In genomic region chr1:47651311-47652089, GRCh38 we compare ENCODE assay signal across 17 cellular contexts.
A peak's percentile ranks its signal among the peaks of the same experiment; 100 is the strongest.
DNase-seq lines count a peak whose midpoint lies in the region; ATAC-seq and TF ChIP-seq lines count a peak whose summit lies in the region.
"Had no signal": no experiment of that assay in that cellular context is flagged by ENCODE, and none has a peak within 500 bp of the region (broad histone marks: within the 10 kb centered on the region; RNA-seq: fewer than 3 reads in every experiment).

No MANE protein-coding gene starts in this region.

- peaks cover 31% of the 10 kb centered on the region for H3K4me1 Mint-ChIP-seq in brain
- H3K4me1 Mint-ChIP-seq: activated B cell treated with CpG ODN at 0.5 μM for 24 hours had no signal

- H3K27ac Mint-ChIP-seq in brain = peak overlapping the region in 3 of 5 experiments; percentile 30 to 57 (median 37)
- H3K27ac Mint-ChIP-seq: activated B cell treated with CpG ODN at 0.5 μM for 24 hours; activated naive CD8-positive, alpha-beta T cell had no signal

- H3K9me3 ChIP-seq in tibial artery = no peaks in the 10 kb centered on the region
- H3K9me3 ChIP-seq: breast epithelium, prostate gland, upper lobe of left lung had no signal

- H3K4me1 ChIP-seq in tibial artery = peaks cover 0 to 48% (median 33%) of the 10 kb centered on the region in 4 donors
- H3K4me1 ChIP-seq: breast epithelium, prostate gland had no signal

- ATAC-seq in GM18520 (IDR thresholded peaks at IDR 0.05; ENCODE audit: unreplicated experiment) (no peak), HG02678 (IDR thresholded peaks at IDR 0.05; ENCODE audit: unreplicated experiment) (no peak)

- H3K27me3 Mint-ChIP-seq in brain = peaks cover 15% of the 10 kb centered on the region

- DNase-seq in DMS79 treated with DMSO at 0.1 percent for 48 hours (lab: John Stamatoyannopoulos, UW) = peak; percentile 60
- no peak for DNase-seq in DMS79 (lab: John Stamatoyannopoulos, UW)
- peak; percentile 45 for DNase-seq in mesenteric fat pad (ENCODE audit: low spot score)
- DNase-seq in tibial artery = peak; percentile 14 to 48
- no peak for DNase-seq in DMS 273 treated with DMSO at 0.1 percent for 48 hours (lab: John Stamatoyannopoulos, UW)
- DNase-seq: 8988T; activated B cell treated with CpG ODN at 0.5 μM for 24 hours; foreskin melanocyte; stimulated activated CD4-positive, alpha-beta T cell treated with anti-CD3 and anti-CD28 coated beads, Interleukin-1b, Interleukin-23, amount 100 ng/mL, for 48 hours; SW 1271 had no signal

- H3K27ac ChIP-seq in tibial artery = peak overlapping the region; percentile 13 to 90
- H3K27ac ChIP-seq: prostate gland had no signal

- H3K36me3 Mint-ChIP-seq in brain = no peaks in the 10 kb centered on the region
- H3K36me3 Mint-ChIP-seq: activated naive CD8-positive, alpha-beta T cell had no signal

- intact Hi-C loops in tibial artery (cut with DNase I; ENCODE audit: low total_unique reads) = no loop called here

- no peaks in the 10 kb centered on the region for H3K36me3 ChIP-seq in tibial artery
- H3K36me3 ChIP-seq: breast epithelium, prostate gland, upper lobe of left lung had no signal

- peaks cover 0 to 9% (median 0%) of the 10 kb centered on the region in 5 experiments for H3K9me3 Mint-ChIP-seq in brain
- H3K9me3 Mint-ChIP-seq: activated B cell treated with CpG ODN at 0.5 μM for 24 hours had no signal

- no peaks in the 10 kb centered on the region for H3K27me3 ChIP-seq in tibial artery
- H3K27me3 ChIP-seq: breast epithelium, upper lobe of left lung had no signal

- TF ChIP-seq CTCF in brain (conservative IDR thresholded peaks at IDR 0.05) = no peak
- no peak for TF ChIP-seq CTCF in tibial artery (IDR thresholded peaks at IDR 0.05)

- H3K4me3 ChIP-seq in tibial artery = no peak overlapping the region
- H3K4me3 ChIP-seq: breast epithelium, prostate gland, upper lobe of left lung had no signal

- H3K4me3 Mint-ChIP-seq in brain = no peak overlapping the region
- H3K4me3 Mint-ChIP-seq: activated B cell treated with CpG ODN at 0.5 μM for 24 hours; activated naive CD8-positive, alpha-beta T cell had no signal

Comparison
In these comparisons a context has a peak if more than half of its experiments do, and no peak if none do; other contexts are left out.
1. DNase-seq: peak in DMS79 treated with DMSO at 0.1 percent for 48 hours (single experiment), mesenteric fat pad (single experiment) and tibial artery (2 of 2); none in DMS79 (single experiment) and DMS 273 treated with DMSO at 0.1 percent for 48 hours (single experiment).